In genomic region chr20:11275740-11276139, GRCh38 we compare ENCODE assay signal across 23 cellular contexts.
"Had no signal": no experiment of that assay in that cellular context is flagged by ENCODE, and none has a peak within 500 bp of the region (broad histone marks: within the 10 kb centered on the region; RNA-seq: fewer than 3 reads in every experiment).

No MANE protein-coding gene starts in this region.

- H3K4me3 ChIP-seq: colonic mucosa, esophagus squamous epithelium, left ventricle myocardium inferior, lower lobe of right lung, psoas muscle, stomach, thoracic aorta, transverse colon had no signal

- ATAC-seq: lower lobe of right lung; natural killer cell treated with Interleukin-12 subunit alpha and Interleukin-12 subunit beta and Interleukin-15 and Interleukin-18, amount 100 ng/mL, for 72 hours; psoas muscle; sciatic nerve; stimulated activated naive B cell treated with anti-CD40 and anti-IgM and Interleukin-4, amounts not matched to agents 10 μg/mL and 1 μg/mL and 100 μg/mL, for 72 hours had no signal

- H3K27ac Mint-ChIP-seq: immature natural killer cell; natural killer cell treated with Interleukin-12 subunit alpha and Interleukin-12 subunit beta and Interleukin-15 and Interleukin-18, amount 100 ng/mL, for 72 hours; stimulated activated naive B cell treated with anti-CD40 and anti-IgM and Interleukin-4, amounts not matched to agents 10 μg/mL and 1 μg/mL and 100 μg/mL, for 72 hours had no signal

- H3K9me3 Mint-ChIP-seq: natural killer cell treated with Interleukin-12 subunit alpha and Interleukin-12 subunit beta and Interleukin-15 and Interleukin-18, amount 100 ng/mL, for 72 hours had no signal

- H3K9ac ChIP-seq: parathyroid adenoma had no signal

- H3K36me3 Mint-ChIP-seq: immature natural killer cell; natural killer cell treated with Interleukin-12 subunit alpha and Interleukin-12 subunit beta and Interleukin-15 and Interleukin-18, amount 100 ng/mL, for 72 hours; stimulated activated naive B cell treated with anti-CD40 and anti-IgM and Interleukin-4, amounts not matched to agents 10 μg/mL and 1 μg/mL and 100 μg/mL, for 72 hours had no signal

- DNase-seq: colonic mucosa; dermis blood vessel endothelial cell; esophagus squamous epithelium; foreskin fibroblast; immature natural killer cell; left ventricle myocardium inferior; lower lobe of right lung; mesenchymal stem cell; midbrain; occipital lobe; psoas muscle; retina; stimulated activated CD4-positive, alpha-beta T cell treated with anti-CD3 and anti-CD28 coated beads, Interleukin-2, amount 100 ng/mL, for 24 hours; stimulated activated CD4-positive, alpha-beta T cell treated with anti-CD3 and anti-CD28 coated beads, Interleukin-4, amount 100 ng/mL, for 4 hours; stimulated activated naive B cell treated with anti-CD40 and anti-IgM and Interleukin-4, amounts not matched to agents 10 μg/mL and 1 μg/mL and 100 μg/mL, for 72 hours; stomach; substantia nigra; transverse colon had no signal

- FAIRE-seq: keratinocyte had no signal

- H2AFZ ChIP-seq: parathyroid adenoma had no signal

- H3K27ac ChIP-seq: colonic mucosa, esophagus squamous epithelium, left ventricle myocardium inferior, lower lobe of right lung, parathyroid adenoma, psoas muscle, stomach, thoracic aorta, transverse colon had no signal

- H3K79me2 ChIP-seq: parathyroid adenoma had no signal

- H3K36me3 ChIP-seq: colonic mucosa, esophagus squamous epithelium, left ventricle myocardium inferior, lower lobe of right lung, stomach, thoracic aorta, transverse colon had no signal

- H3K27me3 ChIP-seq: colonic mucosa, esophagus squamous epithelium, stomach, transverse colon had no signal

- H3K4me1 ChIP-seq: colonic mucosa, left ventricle myocardium inferior, lower lobe of right lung, parathyroid adenoma had no signal

- H3K4me3 Mint-ChIP-seq: immature natural killer cell; natural killer cell treated with Interleukin-12 subunit alpha and Interleukin-12 subunit beta and Interleukin-15 and Interleukin-18, amount 100 ng/mL, for 72 hours; stimulated activated naive B cell treated with anti-CD40 and anti-IgM and Interleukin-4, amounts not matched to agents 10 μg/mL and 1 μg/mL and 100 μg/mL, for 72 hours had no signal

- H3K9me3 ChIP-seq: colonic mucosa, esophagus squamous epithelium, left ventricle myocardium inferior, lower lobe of right lung, psoas muscle, stomach, thoracic aorta, transverse colon had no signal

- H3K4me1 Mint-ChIP-seq: immature natural killer cell; stimulated activated naive B cell treated with anti-CD40 and anti-IgM and Interleukin-4, amounts not matched to agents 10 μg/mL and 1 μg/mL and 100 μg/mL, for 72 hours had no signal
